In the genomic region with DNA sequence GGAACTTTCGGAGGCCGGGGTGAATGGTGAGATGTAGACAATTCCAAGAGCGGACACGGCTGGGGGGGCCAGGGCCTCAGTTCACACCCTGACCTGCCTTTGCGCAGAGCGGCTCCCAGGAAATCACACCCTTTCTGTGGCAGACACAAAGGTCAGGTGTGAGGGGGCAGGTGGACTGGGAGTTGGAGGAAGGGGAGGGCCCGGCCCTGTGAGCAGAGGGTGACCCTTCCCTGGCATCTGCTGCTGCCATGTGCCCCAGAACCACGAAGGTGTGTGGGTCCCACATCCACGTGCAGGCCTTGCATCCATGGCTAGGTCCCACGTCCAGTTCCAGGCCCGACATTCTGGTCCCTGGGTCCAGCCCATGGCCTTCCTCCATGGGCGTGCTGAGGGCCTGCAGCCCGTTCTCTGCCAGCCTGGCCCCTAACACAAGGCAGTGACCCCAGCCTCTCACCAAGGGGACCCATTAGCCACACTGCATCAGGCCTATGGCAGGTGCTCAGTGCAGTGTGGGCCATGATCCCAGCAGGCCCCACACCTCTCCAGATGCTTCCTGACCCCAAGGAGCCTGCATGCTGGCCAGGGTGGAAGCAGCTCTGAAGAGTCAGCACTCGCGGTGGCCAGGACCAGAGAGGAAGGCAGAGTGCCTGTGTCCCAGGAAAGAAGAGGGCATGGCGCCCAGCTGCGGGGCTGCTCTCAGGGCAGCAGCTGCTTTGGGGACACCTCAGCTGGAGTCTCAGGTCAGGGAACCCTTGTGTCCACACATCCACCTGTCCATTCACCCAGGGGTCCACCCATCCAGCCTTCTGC, we compare ENCODE assay signal across 23 cellular contexts. TPM values are rescaled to one million over a fixed set of nuclear protein-coding genes. Genes with fewer than 3 reads are reported as not detected.
A peak's percentile ranks its signal among the peaks of the same experiment; 100 is the strongest.
DNase-seq lines count a peak whose midpoint lies in the region; ATAC-seq, FAIRE-seq and TF ChIP-seq lines count a peak whose summit lies in the region.
"Had no signal": no experiment of that assay in that cellular context is flagged by ENCODE, and none has a peak within 500 bp of the region (broad histone marks: within the 10 kb centered on the region; RNA-seq: fewer than 3 reads in every experiment).

No MANE protein-coding gene starts in this region.

- H3K27ac Mint-ChIP-seq in dendritic cell treated with granulocyte-macrophage colony-stimulating factor and Interleukin-4, amounts not matched to agents 40 ng/mL and 50 ng/mL, for 4 days = peak overlapping the region; percentile 2
- H3K27ac Mint-ChIP-seq: CD8-positive, alpha-beta T cell had no signal

- CTCF ChIA-PET in HepG2 (lab: Yijun Ruan, JAX; ENCODE audit: low intra/inter-chr PET ratio, low total read pairs) = no interaction called here

- peak overlapping the region; percentile 92 for H3K4me2 ChIP-seq in HepG2 (ENCODE audit: low read depth, low read length)
- H3K4me2 ChIP-seq: A549, BLaER1 had no signal

- H3K4me3 ChIP-seq in HepG2 (replicated peaks in 1 of 3; ENCODE audit: insufficient read depth in 1 of 3, low read depth in 2 of 3, low read length in 3 of 3) (peak overlapping the region in 1 of 3 experiments; percentile 17; a peak in 1 of 6 replicates), right lobe of liver (no peak overlapping the region), neutrophil (ENCODE audit: low read depth in 1 of 2, low read length in 1 of 2) (no peak overlapping the region), left lung (no peak overlapping the region)
- H3K4me3 ChIP-seq: A549, BLaER1, GM12878, HAP-1 had no signal

- peaks cover 7% of the 10 kb centered on the region for H3K27me3 Mint-ChIP-seq in dendritic cell treated with granulocyte-macrophage colony-stimulating factor and Interleukin-4, amounts not matched to agents 40 ng/mL and 50 ng/mL, for 4 days

- H3K79me2 ChIP-seq in HepG2 (ENCODE audit: insufficient read depth, low read length) = peaks cover 3% of the 10 kb centered on the region

- no peaks in the 10 kb centered on the region for H3K36me3 ChIP-seq in HepG2 (replicated peaks in 1 of 2; ENCODE audit: control insufficient read depth in 1 of 2, insufficient read depth in 2 of 2, low read length in 2 of 2)
- H3K36me3 ChIP-seq in right lobe of liver = no peaks in the 10 kb centered on the region
- no peaks in the 10 kb centered on the region for H3K36me3 ChIP-seq in neutrophil
- no peaks in the 10 kb centered on the region for H3K36me3 ChIP-seq in left lung
- H3K36me3 ChIP-seq: HAP-1 had no signal

- H3K4me3 Mint-ChIP-seq in dendritic cell treated with granulocyte-macrophage colony-stimulating factor and Interleukin-4, amounts not matched to agents 40 ng/mL and 50 ng/mL, for 4 days = no peak overlapping the region
- H3K4me3 Mint-ChIP-seq: CD14-positive monocyte; CD8-positive, alpha-beta T cell had no signal

- H3K27me3 ChIP-seq in HepG2 (ENCODE audit: control insufficient read depth in 1 of 2, insufficient read depth in 2 of 2, low read length in 2 of 2) (no peaks in the 10 kb centered on the region), right lobe of liver (no peaks in the 10 kb centered on the region), neutrophil (peaks cover 6% of the 10 kb centered on the region), left lung (no peaks in the 10 kb centered on the region)
- H3K27me3 ChIP-seq: BLaER1 had no signal

- no peaks in the 10 kb centered on the region for H3K36me3 Mint-ChIP-seq in dendritic cell treated with granulocyte-macrophage colony-stimulating factor and Interleukin-4, amounts not matched to agents 40 ng/mL and 50 ng/mL, for 4 days (ENCODE audit: low read depth)
- H3K36me3 Mint-ChIP-seq: CD8-positive, alpha-beta T cell had no signal

- ATAC-seq in HepG2 (no peak), right lobe of liver (no peak), GM18870 (IDR thresholded peaks at IDR 0.05; ENCODE audit: unreplicated experiment) (no peak), left lung (no peak)
- ATAC-seq: A549; CD8-positive, alpha-beta T cell; GM12878 had no signal

- BruUV-seq in HepG2 (replicated peaks; lab: Mats Ljungman, UMichigan) = no TSS peak

- DNase-seq in HepG2 (ENCODE audit: low spot score) (no peak), right lobe of liver (no peak), urothelium cell line (ENCODE audit: low spot score) (no peak), anterior cingulate cortex (lab: John Stamatoyannopoulos, UW) (no peak), left lung (no peak)
- DNase-seq: AML-193; Calu3; CD8-positive, alpha-beta T cell; DMS 273 treated with DMSO at 0.1 percent for 48 hours; DMS53; DND-41; EL had no signal

- peaks cover 64% of the 10 kb centered on the region for H3K4me1 Mint-ChIP-seq in dendritic cell treated with granulocyte-macrophage colony-stimulating factor and Interleukin-4, amounts not matched to agents 40 ng/mL and 50 ng/mL, for 4 days (ENCODE audit: low read depth)

- WGBS in HepG2 (ENCODE audit: low lambda C conversion rate) = 52% methylated on average over 7 of the region's 17 CpGs
- 67% methylated on average over 1 of the region's 17 CpGs for WGBS in right lobe of liver (ENCODE audit: insufficient coverage, low coverage, low lambda C conversion rate, missing lambda C conversion rate)

- POLR2A ChIA-PET in HepG2 (lab: Yijun Ruan, JAX) = interaction anchor here (1.0 to 1.1 kb wide), 2 partner anchors 9 to 10 kb away, joined by 3 to 4 read pairs; no protein-coding TSS in a partner anchor

- H3K9me3 ChIP-seq in HepG2 (ENCODE audit: low read length) = no peaks in the 10 kb centered on the region
- no peaks in the 10 kb centered on the region for H3K9me3 ChIP-seq in right lobe of liver
- H3K9me3 ChIP-seq in neutrophil = no peaks in the 10 kb centered on the region
- no peaks in the 10 kb centered on the region for H3K9me3 ChIP-seq in left lung
- H3K9me3 ChIP-seq: A549 had no signal

- H3K4me1 ChIP-seq in HepG2 (ENCODE audit: insufficient read depth, low read length) (peaks cover 98% of the 10 kb centered on the region), right lobe of liver (peaks cover 0 to 23% (median 0%) of the 10 kb centered on the region in 4 donors), neutrophil (ENCODE audit: control insufficient read depth in 1 of 2, insufficient read depth in 1 of 2, low read depth in 1 of 2, low read length in 1 of 2) (peaks cover 15 to 18% of the 10 kb centered on the region in 2 experiments), left lung (peaks cover under 1 to 40% of the 10 kb centered on the region in 2 donors)

- no peak overlapping the region for H3K9ac ChIP-seq in HepG2 (ENCODE audit: insufficient read depth, low read depth, low read length)
- H3K9ac ChIP-seq: BLaER1 had no signal

- in situ Hi-C loops in HepG2 (cut with HindIII; ENCODE audit: extremely low pct_ligation_motif_present, low pct_unique_long_range_greater_than_20kb) = no loop called here

- H3K9me3 Mint-ChIP-seq in dendritic cell treated with granulocyte-macrophage colony-stimulating factor and Interleukin-4, amounts not matched to agents 40 ng/mL and 50 ng/mL, for 4 days = no peaks in the 10 kb centered on the region

- no peak for TF ChIP-seq POLR2A in HepG2 (IDR thresholded peaks at IDR 0.05; ENCODE audit: insufficient read depth in 1 of 2, low read depth in 2 of 2, low read length in 2 of 2)
- TF ChIP-seq POLR2A in right lobe of liver (IDR thresholded peaks at IDR 0.05) = no peak

- H3K27ac ChIP-seq in HepG2 (ENCODE audit: extremely low read length, insufficient read depth, low read length) (no peak overlapping the region), right lobe of liver (no peak overlapping the region), neutrophil (peak overlapping the region; percentile 14), left lung (no peak overlapping the region)
- H3K27ac ChIP-seq: 22Rv1, A549, BLaER1, HL-60 had no signal

- H2AFZ ChIP-seq in HepG2 (ENCODE audit: low read length) = no peak overlapping the region

- no peak for TF ChIP-seq RAD21 in HepG2 (CRISPR knock-in tag; IDR thresholded peaks at IDR 0.05)

- TF ChIP-seq CTCF in HepG2 (CRISPR knock-in tag; IDR thresholded peaks at IDR 0.05) (no peak), right lobe of liver (IDR thresholded peaks at IDR 0.05) (no peak), neutrophil (IDR thresholded peaks at IDR 0.05) (no peak), left lung (IDR thresholded peaks at IDR 0.05) (no peak)

- no peak for TF ChIP-seq EP300 in HepG2 (IDR thresholded peaks at IDR 0.05; ENCODE audit: low read depth in 2 of 2, low read length in 2 of 2)
- TF ChIP-seq EP300 in HepG2 (CRISPR knock-in tag; IDR thresholded peaks at IDR 0.05; ENCODE audit: borderline replicate concordance) = no peak

- no peak for FAIRE-seq in HepG2 (lab: Jason Lieb, UNC)
- FAIRE-seq in urothelium cell line (lab: Jason Lieb, UNC) = peak; percentile 20
- FAIRE-seq: A549, GM12878, GM19239 had no signal

- intact Hi-C loops in HepG2 (cut with micrococcal nuclease; ENCODE audit: unreplicated experiment) (no loop called here), right lobe of liver (cut with DNase I) (no loop called here), left lung (cut with DNase I) (no loop called here)
- intact Hi-C loops in dendritic cell treated with granulocyte-macrophage colony-stimulating factor and Interleukin-4, amounts not matched to agents 40 ng/mL and 50 ng/mL, for 4 days (cut with micrococcal nuclease) = no loop called here

- no peaks in the 10 kb centered on the region for H4K20me1 ChIP-seq in HepG2 (ENCODE audit: insufficient read depth, low read length)
- H4K20me1 ChIP-seq: BLaER1 had no signal

RNA-seq across cellular contexts. Expression of a gene that starts 18.9 kb away (rescaled TPM):
- 18.2 and 31.2 TPM in 2 replicates for total RNA-seq in HepG2 (2016; rRNA removed; fragmentation: Illumina TruSeq; extraction: Trizol)
- 12.4 and 12.6 TPM in 2 replicates for total RNA-seq in HepG2 (2016; cell fraction: cytosol; rRNA removed; fragmentation: Illumina TruSeq; extraction: Trizol; ENCODE audit: low read depth)
- 17.3 and 32.7 TPM in 2 replicates for total RNA-seq in HepG2 (2016; cell fraction: insoluble cytoplasmic fraction; rRNA removed; fragmentation: Illumina TruSeq; extraction: Trizol)
- total RNA-seq in HepG2 (2016; cell fraction: membrane; rRNA removed; fragmentation: Illumina TruSeq; extraction: Trizol) = 27.1 and 31.2 TPM in 2 replicates
- 24.6 and 30.5 TPM in 2 replicates for total RNA-seq in HepG2 (2016; cell fraction: nucleus; rRNA removed; fragmentation: Illumina TruSeq; extraction: Trizol)
- 21.6 and 24.1 TPM in 2 replicates for polyA plus RNA-seq in HepG2 (2011; rRNA removed)
- 21.4 and 47.8 TPM in 2 replicates for polyA plus RNA-seq in HepG2 (2011; cell fraction: cytosol; rRNA removed)
- 121 and 136 TPM in 2 replicates for polyA plus RNA-seq in HepG2 (2011; cell fraction: nucleus; rRNA removed)
- polyA plus RNA-seq in HepG2 (2012) = 22.6 and 36.4 TPM in 2 replicates
- polyA plus RNA-seq in HepG2 (2016; cell fraction: cytosol; fragmentation: Illumina TruSeq; extraction: Trizol; ENCODE audit: low read depth) = 7.3 and 9.3 TPM in 2 replicates
- polyA plus RNA-seq in HepG2 (2016; cell fraction: insoluble cytoplasmic fraction; fragmentation: Illumina TruSeq; extraction: Trizol; ENCODE audit: low read depth) = 21.4 and 25.4 TPM in 2 replicates
- 17.2 and 17.8 TPM in 2 replicates for polyA plus RNA-seq in HepG2 (2016; cell fraction: membrane; fragmentation: Illumina TruSeq; extraction: Trizol; ENCODE audit: low read depth)
- 62.7 and 63.0 TPM in 2 replicates for polyA plus RNA-seq in HepG2 (2016; cell fraction: nucleus; fragmentation: Illumina TruSeq; extraction: Trizol; ENCODE audit: insufficient read depth, low read depth)
- 8.8 and 50.3 TPM in 2 replicates for polyA minus RNA-seq in HepG2 (2011; rRNA and poly(A)+ RNA removed; ENCODE audit: low replicate concordance)
- polyA minus RNA-seq in HepG2 (2011; cell fraction: cytosol; rRNA and poly(A)+ RNA removed) = 23.0 and 37.5 TPM in 2 replicates
- 17.0 and 22.8 TPM in 2 replicates for polyA minus RNA-seq in HepG2 (2011; cell fraction: nucleus; rRNA and poly(A)+ RNA removed)
- 10 to 100 TPM; 26.7 to 64.4 (median 32.8) TPM for total RNA-seq in right lobe of liver
- 100 to 1,000 TPM in 1 of 2 donors, 10 to 100 TPM in 1; 80.6 to 129 TPM for total RNA-seq in left lung

RNA-seq across cellular contexts. Expression of a gene that starts 23.3 kb away (rescaled TPM):
- 19.6 and 44.7 TPM in 2 replicates for total RNA-seq in HepG2 (2016; rRNA removed; fragmentation: Illumina TruSeq; extraction: Trizol)
- total RNA-seq in HepG2 (2016; cell fraction: cytosol; rRNA removed; fragmentation: Illumina TruSeq; extraction: Trizol; ENCODE audit: low read depth) = 22.4 and 24.2 TPM in 2 replicates
- total RNA-seq in HepG2 (2016; cell fraction: insoluble cytoplasmic fraction; rRNA removed; fragmentation: Illumina TruSeq; extraction: Trizol) = 18.8 and 46.8 TPM in 2 replicates
- total RNA-seq in HepG2 (2016; cell fraction: membrane; rRNA removed; fragmentation: Illumina TruSeq; extraction: Trizol) = 27.6 and 29.9 TPM in 2 replicates
- 35.5 and 40.6 TPM in 2 replicates for total RNA-seq in HepG2 (2016; cell fraction: nucleus; rRNA removed; fragmentation: Illumina TruSeq; extraction: Trizol)
- polyA plus RNA-seq in HepG2 (2011; rRNA removed) = 17.2 and 20.2 TPM in 2 replicates
- 16.7 and 25.6 TPM in 2 replicates for polyA plus RNA-seq in HepG2 (2011; cell fraction: cytosol; rRNA removed)
- polyA plus RNA-seq in HepG2 (2011; cell fraction: nucleus; rRNA removed) = 44.2 and 48.8 TPM in 2 replicates
- polyA plus RNA-seq in HepG2 (2012) = 9.4 and 10.2 TPM in 2 replicates
- 25.8 and 29.9 TPM in 2 replicates for polyA plus RNA-seq in HepG2 (2016; cell fraction: cytosol; fragmentation: Illumina TruSeq; extraction: Trizol; ENCODE audit: low read depth)
- 22.7 and 25.1 TPM in 2 replicates for polyA plus RNA-seq in HepG2 (2016; cell fraction: insoluble cytoplasmic fraction; fragmentation: Illumina TruSeq; extraction: Trizol; ENCODE audit: low read depth)
- 26.9 and 27.0 TPM in 2 replicates for polyA plus RNA-seq in HepG2 (2016; cell fraction: membrane; fragmentation: Illumina TruSeq; extraction: Trizol; ENCODE audit: low read depth)
- 89.1 and 100 TPM in 2 replicates for polyA plus RNA-seq in HepG2 (2016; cell fraction: nucleus; fragmentation: Illumina TruSeq; extraction: Trizol; ENCODE audit: insufficient read depth, low read depth)
- polyA minus RNA-seq in HepG2 (2011; rRNA and poly(A)+ RNA removed; ENCODE audit: low replicate concordance) = 6.9 and 14.7 TPM in 2 replicates
- polyA minus RNA-seq in HepG2 (2011; cell fraction: cytosol; rRNA and poly(A)+ RNA removed) = 4.4 and 5.2 TPM in 2 replicates
- 4.5 and 4.7 TPM in 2 replicates for polyA minus RNA-seq in HepG2 (2011; cell fraction: nucleus; rRNA and poly(A)+ RNA removed)
- total RNA-seq in right lobe of liver = 10 to 100 TPM; 26.0 to 56.4 (median 47.8) TPM
- 10 to 100 TPM; 59.7 to 79.7 TPM for total RNA-seq in left lung

RNA-seq across cellular contexts. Expression of a gene that starts 23.5 kb away (rescaled TPM):
- total RNA-seq in HepG2 (2016; rRNA removed; fragmentation: Illumina TruSeq; extraction: Trizol) (6.6 and 15.8 TPM in 2 replicates), right lobe of liver (10 to 100 TPM; 15.1 to 19.0 (median 16.6) TPM), left lung (10 to 100 TPM; 29.4 to 35.2 TPM)
- total RNA-seq in HepG2 (2016; cell fraction: cytosol; rRNA removed; fragmentation: Illumina TruSeq; extraction: Trizol; ENCODE audit: low read depth) = 1.5 and 3.0 TPM in 2 replicates
- 6.8 and 15.6 TPM in 2 replicates for total RNA-seq in HepG2 (2016; cell fraction: insoluble cytoplasmic fraction; rRNA removed; fragmentation: Illumina TruSeq; extraction: Trizol)
- 6.4 and 10.5 TPM in 2 replicates for total RNA-seq in HepG2 (2016; cell fraction: membrane; rRNA removed; fragmentation: Illumina TruSeq; extraction: Trizol)
- 10.6 and 14.2 TPM in 2 replicates for total RNA-seq in HepG2 (2016; cell fraction: nucleus; rRNA removed; fragmentation: Illumina TruSeq; extraction: Trizol)
- polyA plus RNA-seq in HepG2 (2011; rRNA removed) = 7.8 and 9.5 TPM in 2 replicates
- 5.9 and 6.1 TPM in 2 replicates for polyA plus RNA-seq in HepG2 (2011; cell fraction: cytosol; rRNA removed)
- 25.1 and 26.7 TPM in 2 replicates for polyA plus RNA-seq in HepG2 (2011; cell fraction: nucleus; rRNA removed)
- polyA plus RNA-seq in HepG2 (2012) = 9.4 and 10.0 TPM in 2 replicates
- polyA plus RNA-seq in HepG2 (2016; cell fraction: cytosol; fragmentation: Illumina TruSeq; extraction: Trizol; ENCODE audit: low read depth) = 2.9 and 3.3 TPM in 2 replicates
- 6.1 and 6.8 TPM in 2 replicates for polyA plus RNA-seq in HepG2 (2016; cell fraction: insoluble cytoplasmic fraction; fragmentation: Illumina TruSeq; extraction: Trizol; ENCODE audit: low read depth)
- 5.6 and 6.9 TPM in 2 replicates for polyA plus RNA-seq in HepG2 (2016; cell fraction: membrane; fragmentation: Illumina TruSeq; extraction: Trizol; ENCODE audit: low read depth)
- 26.3 and 30.4 TPM in 2 replicates for polyA plus RNA-seq in HepG2 (2016; cell fraction: nucleus; fragmentation: Illumina TruSeq; extraction: Trizol; ENCODE audit: insufficient read depth, low read depth)
- 5.8 and 12.8 TPM in 2 replicates for polyA minus RNA-seq in HepG2 (2011; rRNA and poly(A)+ RNA removed; ENCODE audit: low replicate concordance)
- 5.7 and 7.1 TPM in 2 replicates for polyA minus RNA-seq in HepG2 (2011; cell fraction: cytosol; rRNA and poly(A)+ RNA removed)
- polyA minus RNA-seq in HepG2 (2011; cell fraction: nucleus; rRNA and poly(A)+ RNA removed) = 3.4 and 4.5 TPM in 2 replicates
